Comparison of ENCODE assay signal across 25 cellular contexts in genomic region chr3:156339491-156339890, GRCh38.
"Had no signal": no experiment of that assay in that cellular context is flagged by ENCODE, and none has a peak within 500 bp of the region (broad histone marks: within the 10 kb centered on the region; RNA-seq: fewer than 3 reads in every experiment).

No MANE protein-coding gene starts in this region.

- H3K27me3 ChIP-seq: neural progenitor cell, ovary, right lobe of liver, sigmoid colon, stomach, thyroid gland, tibial nerve, upper lobe of left lung, uterus had no signal

- ATAC-seq: natural killer cell; psoas muscle; right cardiac atrium; right lobe of liver; stimulated activated effector memory CD8-positive, alpha-beta T cell treated with anti-CD3 and anti-CD28 coated beads, Interleukin-12 subunit alpha, Interleukin-12 subunit beta, amount 100 ng/mL, for 72 hours; stimulated activated naive B cell treated with anti-CD40 and anti-IgM and Interleukin-4, amounts not matched to agents 10 μg/mL and 1 μg/mL and 100 μg/mL, for 72 hours had no signal

- H2AFZ ChIP-seq: neural progenitor cell, parathyroid adenoma had no signal

- H3K27ac ChIP-seq: neural progenitor cell, ovary, parathyroid adenoma, psoas muscle, right lobe of liver, sigmoid colon, stomach, thoracic aorta, thyroid gland, tibial nerve, upper lobe of left lung, uterus had no signal

- H3K9ac ChIP-seq: neural progenitor cell, parathyroid adenoma had no signal

- H3K36me3 ChIP-seq: neural progenitor cell, ovary, right lobe of liver, sigmoid colon, stomach, thoracic aorta, thyroid gland, tibial nerve, upper lobe of left lung, uterus had no signal

- DNase-seq: natural killer cell; occipital lobe; ovary; posterior cingulate gyrus; psoas muscle; right cardiac atrium; right lobe of liver; sigmoid colon; small intestine; stimulated activated CD4-positive, alpha-beta T cell treated with anti-CD3 and anti-CD28 coated beads, Interleukin-15, amount 100 ng/mL, for 24 hours; stimulated activated CD4-positive, alpha-beta T cell treated with anti-CD3 and anti-CD28 coated beads, Interleukin-2, amount 100 ng/mL, for 24 hours; stimulated activated CD4-positive, alpha-beta T cell treated with anti-CD3 and anti-CD28 coated beads, Interleukin-2, amount 100 ng/mL, for 48 hours; stimulated activated CD4-positive, alpha-beta T cell treated with anti-CD3 and anti-CD28 coated beads, Interleukin-4, amount 100 ng/mL, for 24 hours; stimulated activated naive B cell treated with anti-CD40 and anti-IgM and Interleukin-4, amounts not matched to agents 10 μg/mL and 1 μg/mL and 100 μg/mL, for 72 hours; stimulated activated naive CD4-positive, alpha-beta T cell treated with Interleukin-2 at 50 U/mL for 16 hours; stomach; thyroid gland; trophoblast cell; upper lobe of left lung; uterus had no signal

- H3K9me3 ChIP-seq: ovary, psoas muscle, right lobe of liver, sigmoid colon, stomach, thoracic aorta, thyroid gland, tibial nerve, upper lobe of left lung, uterus had no signal

- H3K4me2 ChIP-seq: neural progenitor cell had no signal

- H3K4me1 ChIP-seq: parathyroid adenoma, psoas muscle, right lobe of liver, sigmoid colon, stomach, thyroid gland, tibial nerve, upper lobe of left lung, uterus had no signal

- H3K4me3 ChIP-seq: neural progenitor cell, ovary, psoas muscle, right lobe of liver, sigmoid colon, stomach, thoracic aorta, thyroid gland, tibial nerve, upper lobe of left lung, uterus had no signal
